Comparison of ENCODE assay signal across 23 cellular contexts in genomic region chr4:13427599-13428325, GRCh38. TPM values are rescaled to one million over a fixed set of nuclear protein-coding genes. Genes with fewer than 3 reads are reported as not detected.
DNase-seq lines count a peak whose midpoint lies in the region; ATAC-seq, FAIRE-seq and TF ChIP-seq lines count a peak whose summit lies in the region.
"Had no signal": no experiment of that assay in that cellular context is flagged by ENCODE, and none has a peak within 500 bp of the region (broad histone marks: within the 10 kb centered on the region; RNA-seq: fewer than 3 reads in every experiment).

No MANE protein-coding gene starts in this region.

- no peak for TF ChIP-seq RAD21 in K562 (CRISPR knock-in tag; conservative IDR thresholded peaks at IDR 0.05 in 1 of 2, IDR thresholded peaks at IDR 0.05 in 1 of 2)

- peaks cover 4% of the 10 kb centered on the region for H3K9me1 ChIP-seq in K562 (ENCODE audit: control insufficient read depth, insufficient read depth, low read length)

- POLR2A ChIA-PET in K562 (lab: Yijun Ruan, JAX) = no interaction called here

- 0 out of 2 replicates have a peak, but pooled peaks cover 5% of the 10 kb centered on the region for H4K20me1 ChIP-seq in K562 (replicated peaks; ENCODE audit: control insufficient read depth, insufficient read depth, low read length)
- H4K20me1 ChIP-seq in hepatocyte (ENCODE audit: insufficient read depth, poor library complexity, severe bottlenecking) = no peaks in the 10 kb centered on the region

- in situ Hi-C loops in K562 (cut with MboI) = no loop called here

- H3K9ac ChIP-seq in K562 (ENCODE audit: insufficient read depth in 1 of 2, low read depth in 2 of 2, low read length in 2 of 2) = no peak overlapping the region; a peak in 1 of 4 replicates

- BruUV-seq in K562 (replicated peaks; lab: Mats Ljungman, UMichigan) = no TSS peak

- peak; percentile 42 for DNase-seq in HuH-7.5 (ENCODE audit: low spot score)
- DNase-seq in K562 (ENCODE audit: extremely low read depth in 1 of 4, low spot score in 3 of 4) = peak in 1 of 4 experiments; percentile 54
- no peak for DNase-seq in hepatocyte (ENCODE audit: low spot score)
- DNase-seq in pancreas = peak in 1 of 6 donors; percentile 20
- DNase-seq in globus pallidus (ENCODE audit: low spot score) = no peak
- no peak for DNase-seq in hippocampal formation (lab: John Stamatoyannopoulos, UW)
- DNase-seq: activated B cell treated with CpG ODN at 0.5 μM for 24 hours; activated CD4-positive, alpha-beta memory T cell treated with anti-CD3 and anti-CD28 coated beads, Interleukin-2, amount 10 ng/mL, durations not matched to agents 7 days and 5 days; activated naive CD4-positive, alpha-beta T cell treated with anti-CD3 and anti-CD28 coated beads for 36 hours; activated T-cell treated with anti-CD3 and anti-CD28 coated beads, Interleukin-2, amount 50 U/mL, for 1 hour; Calu3; foreskin melanocyte; NCI-H146; PC-3; stimulated activated CD4-positive, alpha-beta T cell treated with anti-CD3 and anti-CD28 coated beads, Interleukin-1b, Interleukin-23, amount 100 ng/mL, for 48 hours; stimulated activated naive CD4-positive, alpha-beta T cell; T-helper 2 cell; thyroid gland had no signal

- no peak overlapping the region for H3K27ac ChIP-seq in K562 (ENCODE audit: extremely low read depth, low read depth, low read length)
- peak overlapping the region; percentile 52 for H3K27ac ChIP-seq in hepatocyte
- no peak overlapping the region for H3K27ac ChIP-seq in pancreas
- H3K27ac ChIP-seq: ascending aorta, SJSA1, thyroid gland had no signal

- no peaks in the 10 kb centered on the region for H3K9me2 ChIP-seq in hepatocyte (replicated peaks; ENCODE audit: insufficient read depth)

- WGBS in K562 (ENCODE audit: insufficient coverage, low coverage, missing lambda C conversion rate) = 14% methylated on average over 20 of the region's 20 CpGs
- WGBS in hepatocyte (ENCODE audit: low lambda C conversion rate, missing lambda C conversion rate) = 63% methylated on average over 20 of the region's 20 CpGs
- 73 to 75% methylated on average over 20 of the region's 20 CpGs for whole genome bisulfite sequencing in pancreas, 2 donors

- FAIRE-seq in K562 (lab: Jason Lieb, UNC) = peak; percentile 60
- no peak for FAIRE-seq in pancreas (lab: Jason Lieb, UNC)
- FAIRE-seq: HTR-8/SVneo had no signal

- H3K4me2 ChIP-seq in K562 (ENCODE audit: insufficient read depth, low read length) = peak overlapping the region; percentile 50
- peak overlapping the region; percentile 66 for H3K4me2 ChIP-seq in hepatocyte

- no peaks in the 10 kb centered on the region for H3K9me3 ChIP-seq in K562 (replicated peaks; ENCODE audit: control insufficient read depth, insufficient read depth, low read depth, low read length)
- H3K9me3 ChIP-seq in hepatocyte (ENCODE audit: low read depth) = no peaks in the 10 kb centered on the region
- H3K9me3 ChIP-seq in pancreas = no peaks in the 10 kb centered on the region
- H3K9me3 ChIP-seq: ascending aorta, HAP-1, SJSA1, thyroid gland had no signal

- H3K27me3 ChIP-seq in K562 (ENCODE audit: control insufficient read depth in 2 of 2, insufficient read depth in 2 of 2, low read length in 2 of 2) (no peaks in the 10 kb centered on the region), hepatocyte (no peaks in the 10 kb centered on the region), pancreas (no peaks in the 10 kb centered on the region)
- H3K27me3 ChIP-seq: ascending aorta, SJSA1, thyroid gland had no signal

- CTCF ChIA-PET in K562 (lab: Yijun Ruan, JAX; ENCODE audit: low intra/inter-chr PET ratio) = no interaction called here

- intact Hi-C loops in K562 (cut with micrococcal nuclease) (no loop called here), pancreas (cut with DNase I) (no loop called here)

- H3K4me3 ChIP-seq in K562 (no peak overlapping the region), hepatocyte (no peak overlapping the region), pancreas (no peak overlapping the region)
- H3K4me3 ChIP-seq: ascending aorta, HAP-1, SJSA1, thyroid gland had no signal

- ATAC-seq in K562 (peak; percentile 30), pancreas (peak; percentile 49 to 66 (median 59)), GM21786 (IDR thresholded peaks at IDR 0.05; ENCODE audit: unreplicated experiment) (no peak)

- peaks cover 2% of the 10 kb centered on the region; the same call in 2 of the 3 replicates for H3K36me3 ChIP-seq in K562 (ENCODE audit: control insufficient read depth, insufficient read depth, low read length)
- no peaks in the 10 kb centered on the region for H3K36me3 ChIP-seq in hepatocyte (replicated peaks; ENCODE audit: insufficient read depth, low read depth)
- no peaks in the 10 kb centered on the region for H3K36me3 ChIP-seq in pancreas
- H3K36me3 ChIP-seq: HAP-1, SJSA1, thyroid gland had no signal

- TF ChIP-seq POLR2A in K562 (conservative IDR thresholded peaks at IDR 0.05) = no peak

- no peak for TF ChIP-seq EP300 in K562 (IDR thresholded peaks at IDR 0.05; ENCODE audit: low read length)

- peaks cover 30% of the 10 kb centered on the region for H3K79me2 ChIP-seq in K562 (ENCODE audit: control insufficient read depth, insufficient read depth, low read length)
- H3K79me2 ChIP-seq in hepatocyte = peaks cover 23% of the 10 kb centered on the region

- TF ChIP-seq CTCF in K562 (IDR thresholded peaks at IDR 0.05 in 2 of 3, conservative IDR thresholded peaks at IDR 0.05 in 1 of 3; ENCODE audit: insufficient read depth in 2 of 3, low read depth in 1 of 3, low read length in 3 of 3) = no peak
- no peak for TF ChIP-seq CTCF in hepatocyte (IDR thresholded peaks at IDR 0.05; ENCODE audit: poor library complexity)
- no peak for TF ChIP-seq CTCF in pancreas (IDR thresholded peaks at IDR 0.05)

- H3K4me1 ChIP-seq in K562 (replicated peaks in 1 of 2; ENCODE audit: control insufficient read depth in 2 of 2, insufficient read depth in 2 of 2, low read length in 2 of 2) (peaks cover 8 to 15% of the 10 kb centered on the region in 2 experiments; a peak in 3 of 5 replicates), hepatocyte (ENCODE audit: insufficient read depth) (peaks cover 4% of the 10 kb centered on the region), pancreas (peaks cover 0 to 6% (median 0%) of the 10 kb centered on the region in 3 donors)
- H3K4me1 ChIP-seq: ascending aorta, SJSA1, thyroid gland had no signal

- no peak overlapping the region; the same call in 1 of the 2 replicates for H2AFZ ChIP-seq in K562 (ENCODE audit: low read depth, low read length)
- no peak overlapping the region for H2AFZ ChIP-seq in hepatocyte

TF ChIP-seq in K562, 482 proteins besides CTCF, POLR2A, EP300 and RAD21 (continues in another document):
- TF ChIP-seq ZFP1 (CRISPR knock-in tag; IDR thresholded peaks at IDR 0.05) = no peak
- TF ChIP-seq KDM1A (IDR thresholded peaks at IDR 0.05) = 0 out of 4 replicates have a peak, but pooled peaks of 1 of the 2 experiments have one; percentile 16
- TF ChIP-seq ZNF699 (CRISPR knock-in tag; IDR thresholded peaks at IDR 0.05; ENCODE audit: insufficient replicate concordance) = no peak
- peak; percentile 72 for TF ChIP-seq NR2C1 (IDR thresholded peaks at IDR 0.05)
- peak; percentile 75 for TF ChIP-seq NR2C1 (tag; IDR thresholded peaks at IDR 0.05)
- no peak for TF ChIP-seq TOE1 (IDR thresholded peaks at IDR 0.05; ENCODE audit: borderline replicate concordance)
- TF ChIP-seq TOE1 (CRISPR knock-in tag; IDR thresholded peaks at IDR 0.05; ENCODE audit: borderline replicate concordance, low read depth) = no peak
- TF ChIP-seq COPS2 (conservative IDR thresholded peaks at IDR 0.05) = no peak

RNA-seq across cellular contexts. Expression of gene RAB28, which starts 56.4 kb away (rescaled TPM):
- total RNA-seq in K562 (2011; cell fraction: chromatin; rRNA removed; ENCODE audit: low replicate concordance) = 18.1 and 35.6 TPM in 2 replicates
- 8.5 and 12.8 TPM in 2 replicates for total RNA-seq in K562 (2011; cell fraction: nucleolus; rRNA removed)
- total RNA-seq in K562 (2011; cell fraction: nucleoplasm; rRNA removed) = 17.7 and 29.4 TPM in 2 replicates
- total RNA-seq in K562 (2014; rRNA removed) (11.1 and 11.7 TPM in 2 replicates), K562 (2014; rRNA removed; fragmentation: Illumina TruSeq; extraction: Trizol) (23.0 and 26.2 TPM in 2 replicates), K562 (2015; rRNA removed; fragmentation: Illumina TruSeq; extraction: Trizol) (24.1 and 30.0 TPM in 2 replicates), K562 (2021) (17.5 and 18.0 TPM in 2 replicates), hepatocyte (19.7 and 26.1 TPM in 2 replicates), pancreas (1 to 10 TPM; 2.9 to 6.9 (median 4.6) TPM)
- polyA plus RNA-seq in K562 (2011; rRNA removed) (34.2 and 40.4 TPM in 2 replicates), K562 (2014; fragmentation: Illumina TruSeq; extraction: Trizol) (23.2 and 25.5 TPM in 2 replicates), K562 (2014; fragmentation: Nextera tagmentation; extraction: Ambion mirVana) (1 to 10 TPM; 6.7 to 9.5 TPM), K562 (2014; rRNA removed) (24.3 and 27.2 TPM in 2 replicates), hepatocyte (14.5 and 18.1 TPM in 2 replicates), pancreas (10 to 100 TPM in 1 of 2 donors, 1 to 10 TPM in 1; 6.5 to 10.5 TPM)
- polyA plus RNA-seq in K562 (2011; cell fraction: cytosol; rRNA removed) = 10.8 and 21.3 TPM in 2 replicates
- polyA plus RNA-seq in K562 (2011; cell fraction: nucleus; rRNA removed) = 19.7 and 26.9 TPM in 2 replicates
- 16.9 and 20.4 TPM in 2 replicates for polyA plus RNA-seq in K562 (2012)
- 17.5 and 25.7 TPM in 2 replicates for polyA minus RNA-seq in K562 (2011; rRNA and poly(A)+ RNA removed)
- polyA minus RNA-seq in K562 (2011; cell fraction: cytosol; rRNA and poly(A)+ RNA removed) = 7.4 and 12.3 TPM in 2 replicates
- 22.5 and 33.3 TPM in 2 replicates for polyA minus RNA-seq in K562 (2011; cell fraction: nucleus; rRNA and poly(A)+ RNA removed)
